In genomic region chr6:43953794-43954310, GRCh38 we compare ENCODE assay signal across 1 cellular context.
A peak's percentile ranks its signal among the peaks of the same experiment; 100 is the strongest.
TF ChIP-seq lines count a peak whose summit lies in the region.

No MANE protein-coding gene starts in this region.

TF ChIP-seq in HepG2, 621 proteins besides CTCF, POLR2A, EP300 and RAD21 (continued from another document and continues in another):
- TF ChIP-seq, protein P1, sequence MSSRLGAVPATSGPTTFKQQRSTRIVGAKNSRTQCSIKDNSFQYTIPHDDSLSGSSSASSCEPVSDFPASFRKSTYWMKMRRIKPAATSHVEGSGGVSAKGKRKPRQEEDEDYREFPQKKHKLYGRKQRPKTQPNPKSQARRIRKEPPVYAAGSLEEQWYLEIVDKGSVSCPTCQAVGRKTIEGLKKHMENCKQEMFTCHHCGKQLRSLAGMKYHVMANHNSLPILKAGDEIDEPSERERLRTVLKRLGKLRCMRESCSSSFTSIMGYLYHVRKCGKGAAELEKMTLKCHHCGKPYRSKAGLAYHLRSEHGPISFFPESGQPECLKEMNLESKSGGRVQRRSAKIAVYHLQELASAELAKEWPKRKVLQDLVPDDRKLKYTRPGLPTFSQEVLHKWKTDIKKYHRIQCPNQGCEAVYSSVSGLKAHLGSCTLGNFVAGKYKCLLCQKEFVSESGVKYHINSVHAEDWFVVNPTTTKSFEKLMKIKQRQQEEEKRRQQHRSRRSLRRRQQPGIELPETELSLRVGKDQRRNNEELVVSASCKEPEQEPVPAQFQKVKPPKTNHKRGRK (CRISPR knock-in tag; IDR thresholded peaks at IDR 0.05) = no peak
- TF ChIP-seq, protein P2, sequence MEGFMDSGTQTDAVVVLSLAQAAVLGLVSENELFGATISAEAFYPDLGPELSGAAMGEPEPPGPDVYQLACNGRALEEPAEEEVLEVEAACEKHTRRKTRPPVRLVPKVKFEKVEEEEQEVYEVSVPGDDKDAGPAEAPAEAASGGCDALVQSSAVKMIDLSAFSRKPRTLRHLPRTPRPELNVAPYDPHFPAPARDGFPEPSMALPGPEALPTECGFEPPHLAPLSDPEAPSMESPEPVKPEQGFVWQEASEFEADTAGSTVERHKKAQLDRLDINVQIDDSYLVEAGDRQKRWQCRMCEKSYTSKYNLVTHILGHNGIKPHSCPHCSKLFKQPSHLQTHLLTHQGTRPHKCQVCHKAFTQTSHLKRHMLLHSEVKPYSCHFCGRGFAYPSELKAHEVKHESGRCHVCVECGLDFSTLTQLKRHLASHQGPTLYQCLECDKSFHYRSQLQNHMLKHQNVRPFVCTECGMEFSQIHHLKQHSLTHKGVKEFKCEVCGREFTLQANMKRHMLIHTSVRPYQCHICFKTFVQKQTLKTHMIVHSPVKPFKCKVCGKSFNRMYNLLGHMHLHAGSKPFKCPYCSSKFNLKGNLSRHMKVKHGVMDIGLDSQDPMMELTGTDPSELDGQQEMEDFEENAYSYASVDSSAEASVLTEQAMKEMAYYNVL (CRISPR knock-in tag; IDR thresholded peaks at IDR 0.05; ENCODE audit: borderline replicate concordance) = no peak
- TF ChIP-seq ZNF607 (CRISPR knock-in tag; IDR thresholded peaks at IDR 0.05; ENCODE audit: borderline replicate concordance) (peak; percentile 76), ATF1 (CRISPR knock-in tag; IDR thresholded peaks at IDR 0.05) (no peak), ZBTB43 (CRISPR knock-in tag; conservative IDR thresholded peaks at IDR 0.05) (peak; percentile 83), HMG20A (CRISPR knock-in tag; IDR thresholded peaks at IDR 0.05; ENCODE audit: borderline replicate concordance) (peak; percentile 43; the same call in 1 of the 2 replicates), MEIS2 (CRISPR knock-in tag; IDR thresholded peaks at IDR 0.05) (peak; percentile 73), SMARCC2 (IDR thresholded peaks at IDR 0.05) (no peak), XRCC5 (optimal IDR thresholded peaks at IDR 0.05; ENCODE audit: low read length) (peak; percentile 92), ZFP41 (CRISPR knock-in tag; IDR thresholded peaks at IDR 0.05; ENCODE audit: borderline replicate concordance) (peak; percentile 58; the same call in 1 of the 2 replicates), ZNF317 (CRISPR knock-in tag; IDR thresholded peaks at IDR 0.05) (no peak), ZNF768 (CRISPR knock-in tag; IDR thresholded peaks at IDR 0.05) (no peak; the same call in 1 of the 2 replicates), EZH2 (conservative IDR thresholded peaks at IDR 0.05; ENCODE audit: low read depth, low read length) (no peak), PRPF4 (IDR thresholded peaks at IDR 0.05; ENCODE audit: low read depth, low read length, poor library complexity, severe bottlenecking) (no peak), MED1 (CRISPR knock-in tag; IDR thresholded peaks at IDR 0.05) (peak; percentile 82), ZNF160 (CRISPR knock-in tag; IDR thresholded peaks at IDR 0.05) (no peak; the same call in 1 of the 2 replicates), ZNF207 (IDR thresholded peaks at IDR 0.05; ENCODE audit: borderline replicate concordance) (no peak), NR3C1 (CRISPR knock-in tag; IDR thresholded peaks at IDR 0.05) (no peak), ZNF772 (CRISPR knock-in tag; IDR thresholded peaks at IDR 0.05) (no peak), TAF1 (CRISPR knock-in tag; IDR thresholded peaks at IDR 0.05) (no peak), ZFP62 (CRISPR knock-in tag; IDR thresholded peaks at IDR 0.05) (no peak), ZNF614 (CRISPR knock-in tag; IDR thresholded peaks at IDR 0.05; ENCODE audit: borderline replicate concordance) (no peak), ISL2 (CRISPR knock-in tag; IDR thresholded peaks at IDR 0.05) (no peak), RFX5 (IDR thresholded peaks at IDR 0.05; ENCODE audit: low read depth, low read length) (no peak), NAIF1 (CRISPR knock-in tag; IDR thresholded peaks at IDR 0.05; ENCODE audit: borderline replicate concordance) (no peak; the same call in 1 of the 2 replicates), ZNF549 (CRISPR knock-in tag; IDR thresholded peaks at IDR 0.05) (no peak), GLI4 (CRISPR knock-in tag; IDR thresholded peaks at IDR 0.05; ENCODE audit: borderline replicate concordance) (no peak; the same call in 1 of the 2 replicates), ZBTB38 (CRISPR knock-in tag; IDR thresholded peaks at IDR 0.05) (peak; percentile 26), NR2F2 (IDR thresholded peaks at IDR 0.05; ENCODE audit: borderline replicate concordance, low read depth) (peak; percentile 47), ZNF292 (CRISPR knock-in tag; IDR thresholded peaks at IDR 0.05; ENCODE audit: borderline replicate concordance, low read depth) (0 out of 2 replicates have a peak, but pooled peaks have one; percentile 36), ZNF230 (CRISPR knock-in tag; IDR thresholded peaks at IDR 0.05) (0 out of 2 replicates have a peak, but pooled peaks have one; percentile 42), KLF6 (CRISPR knock-in tag; IDR thresholded peaks at IDR 0.05) (no peak), AGO1 (IDR thresholded peaks at IDR 0.05; ENCODE audit: low read depth, low read length, poor library complexity, severe bottlenecking) (no peak), THRA (CRISPR knock-in tag; IDR thresholded peaks at IDR 0.05; ENCODE audit: borderline replicate concordance) (peak; percentile 69; the same call in 1 of the 2 replicates)
- TF ChIP-seq, protein P3, sequence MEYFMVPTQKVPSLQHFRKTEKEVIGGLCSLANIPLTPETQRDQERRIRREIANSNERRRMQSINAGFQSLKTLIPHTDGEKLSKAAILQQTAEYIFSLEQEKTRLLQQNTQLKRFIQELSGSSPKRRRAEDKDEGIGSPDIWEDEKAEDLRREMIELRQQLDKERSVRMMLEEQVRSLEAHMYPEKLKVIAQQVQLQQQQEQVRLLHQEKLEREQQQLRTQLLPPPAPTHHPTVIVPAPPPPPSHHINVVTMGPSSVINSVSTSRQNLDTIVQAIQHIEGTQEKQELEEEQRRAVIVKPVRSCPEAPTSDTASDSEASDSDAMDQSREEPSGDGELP (IDR thresholded peaks at IDR 0.05; ENCODE audit: borderline replicate concordance, low read depth) = no peak
- TF ChIP-seq, protein P4, sequence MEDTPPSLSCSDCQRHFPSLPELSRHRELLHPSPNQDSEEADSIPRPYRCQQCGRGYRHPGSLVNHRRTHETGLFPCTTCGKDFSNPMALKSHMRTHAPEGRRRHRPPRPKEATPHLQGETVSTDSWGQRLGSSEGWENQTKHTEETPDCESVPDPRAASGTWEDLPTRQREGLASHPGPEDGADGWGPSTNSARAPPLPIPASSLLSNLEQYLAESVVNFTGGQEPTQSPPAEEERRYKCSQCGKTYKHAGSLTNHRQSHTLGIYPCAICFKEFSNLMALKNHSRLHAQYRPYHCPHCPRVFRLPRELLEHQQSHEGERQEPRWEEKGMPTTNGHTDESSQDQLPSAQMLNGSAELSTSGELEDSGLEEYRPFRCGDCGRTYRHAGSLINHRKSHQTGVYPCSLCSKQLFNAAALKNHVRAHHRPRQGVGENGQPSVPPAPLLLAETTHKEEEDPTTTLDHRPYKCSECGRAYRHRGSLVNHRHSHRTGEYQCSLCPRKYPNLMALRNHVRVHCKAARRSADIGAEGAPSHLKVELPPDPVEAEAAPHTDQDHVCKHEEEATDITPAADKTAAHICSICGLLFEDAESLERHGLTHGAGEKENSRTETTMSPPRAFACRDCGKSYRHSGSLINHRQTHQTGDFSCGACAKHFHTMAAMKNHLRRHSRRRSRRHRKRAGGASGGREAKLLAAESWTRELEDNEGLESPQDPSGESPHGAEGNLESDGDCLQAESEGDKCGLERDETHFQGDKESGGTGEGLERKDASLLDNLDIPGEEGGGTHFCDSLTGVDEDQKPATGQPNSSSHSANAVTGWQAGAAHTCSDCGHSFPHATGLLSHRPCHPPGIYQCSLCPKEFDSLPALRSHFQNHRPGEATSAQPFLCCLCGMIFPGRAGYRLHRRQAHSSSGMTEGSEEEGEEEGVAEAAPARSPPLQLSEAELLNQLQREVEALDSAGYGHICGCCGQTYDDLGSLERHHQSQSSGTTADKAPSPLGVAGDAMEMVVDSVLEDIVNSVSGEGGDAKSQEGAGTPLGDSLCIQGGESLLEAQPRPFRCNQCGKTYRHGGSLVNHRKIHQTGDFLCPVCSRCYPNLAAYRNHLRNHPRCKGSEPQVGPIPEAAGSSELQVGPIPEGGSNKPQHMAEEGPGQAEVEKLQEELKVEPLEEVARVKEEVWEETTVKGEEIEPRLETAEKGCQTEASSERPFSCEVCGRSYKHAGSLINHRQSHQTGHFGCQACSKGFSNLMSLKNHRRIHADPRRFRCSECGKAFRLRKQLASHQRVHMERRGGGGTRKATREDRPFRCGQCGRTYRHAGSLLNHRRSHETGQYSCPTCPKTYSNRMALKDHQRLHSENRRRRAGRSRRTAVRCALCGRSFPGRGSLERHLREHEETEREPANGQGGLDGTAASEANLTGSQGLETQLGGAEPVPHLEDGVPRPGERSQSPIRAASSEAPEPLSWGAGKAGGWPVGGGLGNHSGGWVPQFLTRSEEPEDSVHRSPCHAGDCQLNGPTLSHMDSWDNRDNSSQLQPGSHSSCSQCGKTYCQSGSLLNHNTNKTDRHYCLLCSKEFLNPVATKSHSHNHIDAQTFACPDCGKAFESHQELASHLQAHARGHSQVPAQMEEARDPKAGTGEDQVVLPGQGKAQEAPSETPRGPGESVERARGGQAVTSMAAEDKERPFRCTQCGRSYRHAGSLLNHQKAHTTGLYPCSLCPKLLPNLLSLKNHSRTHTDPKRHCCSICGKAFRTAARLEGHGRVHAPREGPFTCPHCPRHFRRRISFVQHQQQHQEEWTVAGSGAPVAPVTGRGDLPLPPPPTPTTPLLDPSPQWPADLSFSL (CRISPR knock-in tag; IDR thresholded peaks at IDR 0.05) = no peak
- TF ChIP-seq, protein P5, sequence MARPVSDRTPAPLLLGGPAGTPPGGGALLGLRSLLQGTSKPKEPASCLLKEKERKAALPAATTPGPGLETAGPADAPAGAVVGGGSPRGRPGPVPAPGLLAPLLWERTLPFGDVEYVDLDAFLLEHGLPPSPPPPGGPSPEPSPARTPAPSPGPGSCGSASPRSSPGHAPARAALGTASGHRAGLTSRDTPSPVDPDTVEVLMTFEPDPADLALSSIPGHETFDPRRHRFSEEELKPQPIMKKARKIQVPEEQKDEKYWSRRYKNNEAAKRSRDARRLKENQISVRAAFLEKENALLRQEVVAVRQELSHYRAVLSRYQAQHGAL (CRISPR knock-in tag; IDR thresholded peaks at IDR 0.05; ENCODE audit: not compliant biosample characterization) = no peak
- TF ChIP-seq, protein P6, sequence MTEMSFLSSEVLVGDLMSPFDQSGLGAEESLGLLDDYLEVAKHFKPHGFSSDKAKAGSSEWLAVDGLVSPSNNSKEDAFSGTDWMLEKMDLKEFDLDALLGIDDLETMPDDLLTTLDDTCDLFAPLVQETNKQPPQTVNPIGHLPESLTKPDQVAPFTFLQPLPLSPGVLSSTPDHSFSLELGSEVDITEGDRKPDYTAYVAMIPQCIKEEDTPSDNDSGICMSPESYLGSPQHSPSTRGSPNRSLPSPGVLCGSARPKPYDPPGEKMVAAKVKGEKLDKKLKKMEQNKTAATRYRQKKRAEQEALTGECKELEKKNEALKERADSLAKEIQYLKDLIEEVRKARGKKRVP (CRISPR knock-in tag; IDR thresholded peaks at IDR 0.05) = no peak
- TF ChIP-seq, protein P7, sequence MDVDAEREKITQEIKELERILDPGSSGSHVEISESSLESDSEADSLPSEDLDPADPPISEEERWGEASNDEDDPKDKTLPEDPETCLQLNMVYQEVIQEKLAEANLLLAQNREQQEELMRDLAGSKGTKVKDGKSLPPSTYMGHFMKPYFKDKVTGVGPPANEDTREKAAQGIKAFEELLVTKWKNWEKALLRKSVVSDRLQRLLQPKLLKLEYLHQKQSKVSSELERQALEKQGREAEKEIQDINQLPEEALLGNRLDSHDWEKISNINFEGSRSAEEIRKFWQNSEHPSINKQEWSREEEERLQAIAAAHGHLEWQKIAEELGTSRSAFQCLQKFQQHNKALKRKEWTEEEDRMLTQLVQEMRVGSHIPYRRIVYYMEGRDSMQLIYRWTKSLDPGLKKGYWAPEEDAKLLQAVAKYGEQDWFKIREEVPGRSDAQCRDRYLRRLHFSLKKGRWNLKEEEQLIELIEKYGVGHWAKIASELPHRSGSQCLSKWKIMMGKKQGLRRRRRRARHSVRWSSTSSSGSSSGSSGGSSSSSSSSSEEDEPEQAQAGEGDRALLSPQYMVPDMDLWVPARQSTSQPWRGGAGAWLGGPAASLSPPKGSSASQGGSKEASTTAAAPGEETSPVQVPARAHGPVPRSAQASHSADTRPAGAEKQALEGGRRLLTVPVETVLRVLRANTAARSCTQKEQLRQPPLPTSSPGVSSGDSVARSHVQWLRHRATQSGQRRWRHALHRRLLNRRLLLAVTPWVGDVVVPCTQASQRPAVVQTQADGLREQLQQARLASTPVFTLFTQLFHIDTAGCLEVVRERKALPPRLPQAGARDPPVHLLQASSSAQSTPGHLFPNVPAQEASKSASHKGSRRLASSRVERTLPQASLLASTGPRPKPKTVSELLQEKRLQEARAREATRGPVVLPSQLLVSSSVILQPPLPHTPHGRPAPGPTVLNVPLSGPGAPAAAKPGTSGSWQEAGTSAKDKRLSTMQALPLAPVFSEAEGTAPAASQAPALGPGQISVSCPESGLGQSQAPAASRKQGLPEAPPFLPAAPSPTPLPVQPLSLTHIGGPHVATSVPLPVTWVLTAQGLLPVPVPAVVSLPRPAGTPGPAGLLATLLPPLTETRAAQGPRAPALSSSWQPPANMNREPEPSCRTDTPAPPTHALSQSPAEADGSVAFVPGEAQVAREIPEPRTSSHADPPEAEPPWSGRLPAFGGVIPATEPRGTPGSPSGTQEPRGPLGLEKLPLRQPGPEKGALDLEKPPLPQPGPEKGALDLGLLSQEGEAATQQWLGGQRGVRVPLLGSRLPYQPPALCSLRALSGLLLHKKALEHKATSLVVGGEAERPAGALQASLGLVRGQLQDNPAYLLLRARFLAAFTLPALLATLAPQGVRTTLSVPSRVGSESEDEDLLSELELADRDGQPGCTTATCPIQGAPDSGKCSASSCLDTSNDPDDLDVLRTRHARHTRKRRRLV (CRISPR knock-in tag; IDR thresholded peaks at IDR 0.05) = no peak
- TF ChIP-seq, protein P8, sequence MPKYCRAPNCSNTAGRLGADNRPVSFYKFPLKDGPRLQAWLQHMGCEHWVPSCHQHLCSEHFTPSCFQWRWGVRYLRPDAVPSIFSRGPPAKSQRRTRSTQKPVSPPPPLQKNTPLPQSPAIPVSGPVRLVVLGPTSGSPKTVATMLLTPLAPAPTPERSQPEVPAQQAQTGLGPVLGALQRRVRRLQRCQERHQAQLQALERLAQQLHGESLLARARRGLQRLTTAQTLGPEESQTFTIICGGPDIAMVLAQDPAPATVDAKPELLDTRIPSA (CRISPR knock-in tag; IDR thresholded peaks at IDR 0.05; ENCODE audit: borderline replicate concordance) = 0 out of 2 replicates have a peak, but pooled peaks have one; percentile 44
